Comparison of ENCODE assay signal across 39 cellular contexts in the genomic region with DNA sequence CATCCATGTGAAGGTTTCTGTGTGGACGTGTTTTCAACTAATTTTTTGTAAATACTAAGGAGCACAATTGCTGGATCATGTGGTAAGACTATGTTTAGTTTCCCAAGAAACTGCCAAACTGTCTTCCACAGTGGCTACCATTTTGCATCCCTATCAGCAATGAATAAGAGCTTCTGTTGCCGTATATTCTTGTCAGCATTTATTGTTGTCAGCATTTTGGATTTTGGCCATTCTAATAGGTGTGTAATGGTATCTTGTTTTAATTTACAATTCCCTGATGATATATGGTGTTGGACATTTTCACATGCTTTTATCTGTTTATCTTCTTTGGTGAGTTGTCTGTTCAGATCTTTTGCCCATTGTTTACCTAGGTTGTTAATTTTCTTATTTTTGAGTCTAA.
"Had no signal": no experiment of that assay in that cellular context is flagged by ENCODE, and none has a peak within 500 bp of the region (broad histone marks: within the 10 kb centered on the region; RNA-seq: fewer than 3 reads in every experiment).

No MANE protein-coding gene starts in this region.

- ATAC-seq: activated naive CD4-positive, alpha-beta T cell treated with anti-CD3 and anti-CD28 coated beads, Interleukin-2, amount 50 U/mL, for 72 hours; activated naive CD8-positive, alpha-beta T cell treated with anti-CD3 and anti-CD28 coated beads, Interleukin-2, amount 50 U/mL, for 24 hours; activated T-cell treated with anti-CD3 and anti-CD28 coated beads, Interleukin-2, amount 50 U/mL, for 4 hours; activated T-cell treated with anti-CD3 and anti-CD28 coated beads, Interleukin-2, amount 50 U/mL, for 72 hours; activated T-helper 17 cell treated with anti-CD3 and anti-CD28 coated beads, Interleukin-2, amount 50 U/mL, for 72 hours; body of pancreas had no signal

- H3K4me1 ChIP-seq: adrenal gland, ascending aorta, breast epithelium had no signal

- H3K36me3 ChIP-seq: adrenal gland, brain microvascular endothelial cell, breast epithelium had no signal

- H3K4me3 ChIP-seq: adrenal gland, ascending aorta, body of pancreas, breast epithelium, cardiac muscle cell had no signal

- DNase-seq: activated effector memory CD4-positive, alpha-beta T cell treated with anti-CD3 and anti-CD28 coated beads, Interleukin-2, amount 50 U/mL, for 16 hours; activated effector memory CD4-positive, alpha-beta T cell treated with Interleukin-2 at 50 U/mL for 16 hours; activated gamma-delta T cell; activated gamma-delta T cell treated with Interleukin-2 at 50 U/mL for 16 hours; activated naive CD4-positive, alpha-beta T cell; activated naive CD4-positive, alpha-beta T cell treated with anti-CD3 and anti-CD28 coated beads for 36 hours; activated naive CD4-positive, alpha-beta T cell treated with anti-CD3 and anti-CD28 coated beads, Interleukin-2, amount 10 ng/mL, durations not matched to agents 7 days and 5 days; activated naive CD4-positive, alpha-beta T cell treated with anti-CD3 and anti-CD28 coated beads, Interleukin-2, amount 50 U/mL, for 16 hours; activated naive CD4-positive, alpha-beta T cell treated with Interleukin-2 at 50 U/mL for 16 hours; activated naive CD8-positive, alpha-beta T cell treated with anti-CD3 and anti-CD28 coated beads for 36 hours; activated naive CD8-positive, alpha-beta T cell treated with anti-CD3 and anti-CD28 coated beads, Interleukin-2, amount 10 ng/mL, durations not matched to agents 7 days and 5 days; activated naive CD8-positive, alpha-beta T cell treated with anti-CD3 and anti-CD28 coated beads, Interleukin-2, amount 50 U/mL, for 24 hours; activated T-cell treated with anti-CD3 and anti-CD28 coated beads, Interleukin-2, amount 50 U/mL, for 24 hours; activated T-cell treated with anti-CD3 and anti-CD28 coated beads, Interleukin-2, amount 50 U/mL, for 4 hours; activated T-cell treated with anti-CD3 and anti-CD28 coated beads, Interleukin-2, amount 50 U/mL, for 48 hours; activated T-cell treated with anti-CD3 and anti-CD28 coated beads, Interleukin-2, amount 50 U/mL, for 72 hours; adrenal gland; amniotic stem cell; amygdala; anterior cingulate cortex; aorta; body of pancreas; brain microvascular endothelial cell; caudate nucleus; central memory CD4-positive, alpha-beta T cell had no signal

- H3K27me3 Mint-ChIP-seq: activated naive CD4-positive, alpha-beta T cell treated with anti-CD3 and anti-CD28 coated beads, Interleukin-2, amount 10 ng/mL, durations not matched to agents 7 days and 5 days; activated naive CD4-positive, alpha-beta T cell treated with anti-CD3 and anti-CD28 coated beads, Interleukin-2, amount 50 U/mL, for 24 hours; activated naive CD8-positive, alpha-beta T cell; activated naive CD8-positive, alpha-beta T cell treated with anti-CD3 and anti-CD28 coated beads for 36 hours; activated naive CD8-positive, alpha-beta T cell treated with anti-CD3 and anti-CD28 coated beads, Interleukin-2, amount 10 ng/mL, durations not matched to agents 7 days and 5 days; activated naive CD8-positive, alpha-beta T cell treated with anti-CD3 and anti-CD28 coated beads, Interleukin-2, amount 50 U/mL, for 24 hours; activated T-cell treated with anti-CD3 and anti-CD28 coated beads, Interleukin-2, amount 50 U/mL, for 24 hours; activated T-helper 17 cell treated with anti-CD3 and anti-CD28 coated beads, Interleukin-2, amount 50 U/mL, for 72 hours; brain; central memory CD8-positive, alpha-beta T cell had no signal

- H3K9me3 ChIP-seq: adrenal gland, ascending aorta, body of pancreas, breast epithelium had no signal

- H3K9me3 Mint-ChIP-seq: activated naive CD4-positive, alpha-beta T cell treated with anti-CD3 and anti-CD28 coated beads, Interleukin-2, amount 10 ng/mL, durations not matched to agents 7 days and 5 days; activated naive CD8-positive, alpha-beta T cell treated with anti-CD3 and anti-CD28 coated beads, Interleukin-2, amount 50 U/mL, for 24 hours; activated T-helper 1 cell treated with anti-CD3 and anti-CD28 coated beads, Interleukin-12 subunit alpha, Interleukin-12 subunit beta, Interleukin-2, Interleukin-4 antibody, amounts not matched to agents 30 ng/mL and 10 ng/mL and 1 ng/mL, durations not matched to agents 14 hours and 24 hours and 36 hours; activated T-helper 2 cell treated with anti-CD3 and anti-CD28 coated beads, Interferon-gamma antibody, Interleukin-2, Interleukin-4, amounts not matched to agents 10 μg/mL and 5 μg/mL and 100 μg/mL, durations not matched to agents 14 hours and 24 hours and 36 hours; brain; central memory CD8-positive, alpha-beta T cell had no signal

- H3K4me1 Mint-ChIP-seq: activated naive CD4-positive, alpha-beta T cell treated with anti-CD3 and anti-CD28 coated beads, Interleukin-2, amount 10 ng/mL, durations not matched to agents 7 days and 5 days; activated naive CD4-positive, alpha-beta T cell treated with anti-CD3 and anti-CD28 coated beads, Interleukin-2, amount 50 U/mL, for 24 hours; activated naive CD8-positive, alpha-beta T cell treated with anti-CD3 and anti-CD28 coated beads for 36 hours; activated naive CD8-positive, alpha-beta T cell treated with anti-CD3 and anti-CD28 coated beads, Interleukin-2, amount 10 ng/mL, durations not matched to agents 7 days and 5 days; activated naive CD8-positive, alpha-beta T cell treated with anti-CD3 and anti-CD28 coated beads, Interleukin-2, amount 50 U/mL, for 24 hours; activated T-helper 17 cell treated with anti-CD3 and anti-CD28 coated beads, Interleukin-2, amount 50 U/mL, for 72 hours; brain; central memory CD8-positive, alpha-beta T cell had no signal

- FAIRE-seq: astrocyte, bronchial epithelial cell, colon had no signal

- H3K27ac ChIP-seq: adrenal gland, ascending aorta, body of pancreas, brain microvascular endothelial cell, breast epithelium, cardiac muscle cell had no signal

- H3K27me3 ChIP-seq: adrenal gland, ascending aorta, body of pancreas, brain microvascular endothelial cell, breast epithelium, cardiac muscle cell had no signal

- H3K4me3 Mint-ChIP-seq: activated naive CD4-positive, alpha-beta T cell treated with anti-CD3 and anti-CD28 coated beads for 36 hours; activated naive CD4-positive, alpha-beta T cell treated with anti-CD3 and anti-CD28 coated beads, Interleukin-2, amount 10 ng/mL, durations not matched to agents 7 days and 5 days; activated naive CD4-positive, alpha-beta T cell treated with anti-CD3 and anti-CD28 coated beads, Interleukin-2, amount 50 U/mL, for 24 hours; activated naive CD8-positive, alpha-beta T cell; activated naive CD8-positive, alpha-beta T cell treated with anti-CD3 and anti-CD28 coated beads for 36 hours; activated naive CD8-positive, alpha-beta T cell treated with anti-CD3 and anti-CD28 coated beads, Interleukin-2, amount 10 ng/mL, durations not matched to agents 7 days and 5 days; activated naive CD8-positive, alpha-beta T cell treated with anti-CD3 and anti-CD28 coated beads, Interleukin-2, amount 50 U/mL, for 24 hours; activated T-cell treated with anti-CD3 and anti-CD28 coated beads, Interleukin-2, amount 50 U/mL, for 24 hours; activated T-cell treated with anti-CD3 and anti-CD28 coated beads, Interleukin-2, amount 50 U/mL, for 4 hours; activated T-cell treated with anti-CD3 and anti-CD28 coated beads, Interleukin-2, amount 50 U/mL, for 72 hours; activated T-helper 1 cell treated with anti-CD3 and anti-CD28 coated beads, Interleukin-12 subunit alpha, Interleukin-12 subunit beta, Interleukin-2, Interleukin-4 antibody, amounts not matched to agents 30 ng/mL and 10 ng/mL and 1 ng/mL, durations not matched to agents 14 hours and 24 hours and 36 hours; activated T-helper 17 cell treated with anti-CD3 and anti-CD28 coated beads, Interleukin-2, amount 50 U/mL, for 72 hours; brain; central memory CD8-positive, alpha-beta T cell had no signal

- H3K27ac Mint-ChIP-seq: activated naive CD4-positive, alpha-beta T cell treated with anti-CD3 and anti-CD28 coated beads for 36 hours; activated naive CD4-positive, alpha-beta T cell treated with anti-CD3 and anti-CD28 coated beads, Interleukin-2, amount 10 ng/mL, durations not matched to agents 7 days and 5 days; activated naive CD4-positive, alpha-beta T cell treated with anti-CD3 and anti-CD28 coated beads, Interleukin-2, amount 50 U/mL, for 24 hours; activated naive CD8-positive, alpha-beta T cell; activated naive CD8-positive, alpha-beta T cell treated with anti-CD3 and anti-CD28 coated beads for 36 hours; activated naive CD8-positive, alpha-beta T cell treated with anti-CD3 and anti-CD28 coated beads, Interleukin-2, amount 10 ng/mL, durations not matched to agents 7 days and 5 days; activated naive CD8-positive, alpha-beta T cell treated with anti-CD3 and anti-CD28 coated beads, Interleukin-2, amount 50 U/mL, for 24 hours; activated T-cell treated with anti-CD3 and anti-CD28 coated beads, Interleukin-2, amount 50 U/mL, for 24 hours; activated T-helper 1 cell treated with anti-CD3 and anti-CD28 coated beads, Interleukin-12 subunit alpha, Interleukin-12 subunit beta, Interleukin-2, Interleukin-4 antibody, amounts not matched to agents 30 ng/mL and 10 ng/mL and 1 ng/mL, durations not matched to agents 14 hours and 24 hours and 36 hours; activated T-helper 17 cell treated with anti-CD3 and anti-CD28 coated beads, Interleukin-2, amount 50 U/mL, for 72 hours; activated T-helper 2 cell treated with anti-CD3 and anti-CD28 coated beads, Interferon-gamma antibody, Interleukin-2, Interleukin-4, amounts not matched to agents 10 μg/mL and 5 μg/mL and 100 μg/mL, durations not matched to agents 14 hours and 24 hours and 36 hours; brain had no signal
